ENCODE assay signal across 8 cellular contexts in the genomic region with DNA sequence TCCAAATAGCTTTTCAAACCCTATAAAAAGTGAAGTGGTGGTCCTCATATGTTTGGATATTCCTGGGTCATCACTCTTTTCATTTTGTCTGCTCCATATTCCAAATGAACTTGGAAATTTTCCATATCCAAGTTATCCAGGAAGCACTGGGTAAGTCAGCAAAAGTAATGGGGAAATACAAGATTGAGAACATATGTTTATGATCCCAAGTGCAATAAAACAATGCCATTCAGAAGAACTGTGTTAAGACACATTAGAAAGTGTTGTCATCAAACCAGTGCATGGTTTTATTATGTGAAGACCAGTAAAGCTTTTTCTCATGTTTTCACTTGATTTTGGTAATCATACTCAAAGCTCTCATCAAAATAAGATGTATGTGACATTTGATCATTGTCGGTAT.
"Had no signal": no experiment of that assay in that cellular context is flagged by ENCODE, and none has a peak within 500 bp of the region (broad histone marks: within the 10 kb centered on the region; RNA-seq: fewer than 3 reads in every experiment).

No MANE protein-coding gene starts in this region.

- H3K27ac ChIP-seq: GM23248, HL-60 had no signal

- H2AFZ ChIP-seq: GM23248 had no signal

- H3K9ac ChIP-seq: GM23248 had no signal

- H3K4me3 ChIP-seq: GM23248, HAP-1 had no signal

- H3K9me3 ChIP-seq: HAP-1 had no signal

- H3K36me3 ChIP-seq: HAP-1 had no signal

- FAIRE-seq: HepG2 had no signal

- ATAC-seq: HCT116, HepG2 had no signal

- DNase-seq: GM23248, GOT3, H7, HFFc6 had no signal
